Comparison of ENCODE assay signal across 19 cellular contexts in genomic region chr7:64832136-64832535, GRCh38. TPM values are rescaled to one million over a fixed set of nuclear protein-coding genes. Genes with fewer than 3 reads are reported as not detected.
DNase-seq lines count a peak whose midpoint lies in the region; ATAC-seq and TF ChIP-seq lines count a peak whose summit lies in the region.
"Had no signal": no experiment of that assay in that cellular context is flagged by ENCODE, and none has a peak within 500 bp of the region (broad histone marks: within the 10 kb centered on the region; RNA-seq: fewer than 3 reads in every experiment).

No MANE protein-coding gene starts in this region.

- BruUV-seq in Caco-2 (replicated peaks; lab: Mats Ljungman, UMichigan) (TSS peak; percentile 6), PC-3 (replicated peaks; lab: Mats Ljungman, UMichigan) (TSS peak; percentile 7)

- H3K4me3 ChIP-seq in Caco-2 (ENCODE audit: low read depth, low read length) (no peak overlapping the region), PC-3 (ENCODE audit: low read length) (no peak overlapping the region), retinal pigment epithelial cell (ENCODE audit: low read length) (no peak overlapping the region), left lung (no peak overlapping the region)
- H3K4me3 ChIP-seq: A549 had no signal

- TF ChIP-seq CTCF in Caco-2 (IDR thresholded peaks at IDR 0.05; ENCODE audit: insufficient read depth in 1 of 2, low read depth in 1 of 2, low read length in 1 of 2, severe bottlenecking in 1 of 2, unreplicated experiment in 1 of 2) (no peak), PC-3 (conservative IDR thresholded peaks at IDR 0.05; ENCODE audit: low read depth, low read length) (no peak), retinal pigment epithelial cell (conservative IDR thresholded peaks at IDR 0.05; ENCODE audit: low read depth, low read length) (no peak), left lung (IDR thresholded peaks at IDR 0.05) (no peak)

- no peaks in the 10 kb centered on the region for H3K9me2 ChIP-seq in PC-3 (replicated peaks; ENCODE audit: low read length)

- no peaks in the 10 kb centered on the region for H3K27me3 Mint-ChIP-seq in Caco-2 (ENCODE audit: insufficient read depth, unreplicated experiment)
- H3K27me3 Mint-ChIP-seq: CD4-positive, alpha-beta T cell had no signal

- no peak overlapping the region for H3K4me2 ChIP-seq in PC-3 (ENCODE audit: low read length)
- H3K4me2 ChIP-seq: A549 had no signal

- H3K36me3 ChIP-seq in Caco-2 (ENCODE audit: control insufficient read depth, insufficient read depth, low read length) (no peaks in the 10 kb centered on the region), PC-3 (ENCODE audit: low read depth, low read length) (peaks cover 10% of the 10 kb centered on the region; the same call in 1 of the 2 replicates), left lung (peaks cover 0 to 13% of the 10 kb centered on the region in 2 donors)

- H3K4me1 Mint-ChIP-seq in Caco-2 (ENCODE audit: low read depth, unreplicated experiment) = no peaks in the 10 kb centered on the region

- ATAC-seq in PC-3 (no peak), left lung (no peak), HG03469 (IDR thresholded peaks at IDR 0.05; ENCODE audit: unreplicated experiment) (no peak)
- ATAC-seq: A549, HCT116 had no signal

- H3K9me3 ChIP-seq in Caco-2 (peaks cover 10% of the 10 kb centered on the region), PC-3 (ENCODE audit: low read length) (no peaks in the 10 kb centered on the region), left lung (peaks cover 0 to 46% of the 10 kb centered on the region in 2 donors)

- peaks cover 12% of the 10 kb centered on the region for H3K9me3 Mint-ChIP-seq in Caco-2 (ENCODE audit: unreplicated experiment)

- POLR2A ChIA-PET in Caco-2 (lab: Charles Lee) = no interaction called here
- POLR2A ChIA-PET in PC-3 (lab: Charles Lee; ENCODE audit: unreplicated experiment) = no interaction called here

- no peak for DNase-seq in Caco-2
- DNase-seq in PC-3 = no peak
- peak; percentile 2 for DNase-seq in iris pigment epithelial cell (ENCODE audit: low read depth)
- DNase-seq in retinal pigment epithelial cell (ENCODE audit: low read depth) = peak; percentile 52
- DNase-seq in left lung = no peak
- no peak for DNase-seq in GDM1 (lab: John Stamatoyannopoulos, UW)
- DNase-seq: AML-193; CD4-positive, alpha-beta T cell; DMS153; DMS79; GF-D8; GOT3; H7; HFFc6 had no signal

- no peaks in the 10 kb centered on the region for H3K79me2 ChIP-seq in PC-3 (ENCODE audit: low read length)

- no peaks in the 10 kb centered on the region for H3K27me3 ChIP-seq in Caco-2 (replicated peaks; ENCODE audit: control insufficient read depth, insufficient read depth, low read length)
- no peaks in the 10 kb centered on the region for H3K27me3 ChIP-seq in PC-3 (ENCODE audit: low read length)
- no peaks in the 10 kb centered on the region for H3K27me3 ChIP-seq in left lung

- H3K9ac ChIP-seq in PC-3 (ENCODE audit: low read length) = no peak overlapping the region

- H3K4me3 Mint-ChIP-seq in Caco-2 (ENCODE audit: unreplicated experiment) = no peak overlapping the region
- H3K4me3 Mint-ChIP-seq: CD4-positive, alpha-beta T cell; HFFc6 had no signal

- CTCF ChIA-PET in Caco-2 (lab: Charles Lee) (no interaction called here), PC-3 (lab: Charles Lee) (no interaction called here)

- no peak overlapping the region for H3K27ac Mint-ChIP-seq in Caco-2 (ENCODE audit: unreplicated experiment)
- H3K27ac Mint-ChIP-seq: CD4-positive, alpha-beta T cell; HFFc6 had no signal

- H3F3A ChIP-seq in PC-3 (ENCODE audit: low read length, unreplicated experiment) = no peaks in the 10 kb centered on the region

- H3K36me3 Mint-ChIP-seq in Caco-2 (ENCODE audit: insufficient read depth, unreplicated experiment) = peaks cover 20% of the 10 kb centered on the region

- H3K27ac ChIP-seq in PC-3 (ENCODE audit: low read length) (no peak overlapping the region), left lung (no peak overlapping the region)
- H3K27ac ChIP-seq: 22Rv1, A549, C4-2B had no signal

- H3K4me1 ChIP-seq in Caco-2 (peaks cover 4% of the 10 kb centered on the region; the same call in 1 of the 2 replicates), PC-3 (ENCODE audit: insufficient read depth, low read length) (no peaks in the 10 kb centered on the region), left lung (no peaks in the 10 kb centered on the region)
- H3K4me1 ChIP-seq: A549 had no signal

- no peak overlapping the region for H2AFZ ChIP-seq in PC-3 (ENCODE audit: low read length)

- no peaks in the 10 kb centered on the region for H4K20me1 ChIP-seq in PC-3 (ENCODE audit: low read length)

- intact Hi-C loops in Caco-2 (cut with micrococcal nuclease; ENCODE audit: unreplicated experiment) (no loop called here), PC-3 (cut with micrococcal nuclease) (no loop called here), left lung (cut with DNase I) (no loop called here)

RNA-seq across cellular contexts. Expression of gene ZNF138, which starts 37.9 kb away (rescaled TPM):
- total RNA-seq in Caco-2 (2022) = 10.2 and 12.5 TPM in 2 replicates
- 4.1 and 10.9 TPM in 2 replicates for total RNA-seq in PC-3 (2014; rRNA removed)
- total RNA-seq in left lung = 1 to 10 TPM; 6.0 to 6.6 TPM

Comparison
In these comparisons a context has a peak if more than half of its experiments do, and no peak if none do; other contexts are left out.
1. DNase-seq: peak in iris pigment epithelial cell (single experiment) and retinal pigment epithelial cell (single experiment); none in Caco-2 (0 of 2), PC-3 (single experiment), left lung (0 of 2) and GDM1 (single experiment).